21 cellular contexts compared by ENCODE assay signal in genomic region chr12:45720069-45720468, GRCh38.
"Had no signal": no experiment of that assay in that cellular context is flagged by ENCODE, and none has a peak within 500 bp of the region (broad histone marks: within the 10 kb centered on the region; RNA-seq: fewer than 3 reads in every experiment).

No MANE protein-coding gene starts in this region.

- H3K27ac Mint-ChIP-seq: stimulated activated naive B cell treated with anti-CD40 and anti-IgM and Interleukin-4, amounts not matched to agents 10 μg/mL and 1 μg/mL and 100 μg/mL, for 72 hours; T-helper 1 cell treated with Interleukin-12 subunit alpha and Interleukin-12 subunit beta and Interleukin-4 antibody, amounts not matched to agents 30 μg/mL and 1 μg/mL, for 36 hours; type B pancreatic cell had no signal

- ATAC-seq: left lobe of liver, lower lobe of right lung, mucosa of descending colon, sciatic nerve had no signal

- H3K36me3 ChIP-seq: lower lobe of right lung, thoracic aorta, vagina had no signal

- H3K9me3 Mint-ChIP-seq: naive B cell; stimulated activated naive B cell treated with anti-CD40 and anti-IgM and Interleukin-4, amounts not matched to agents 10 μg/mL and 1 μg/mL and 100 μg/mL, for 72 hours; T-helper 1 cell treated with Interleukin-12 subunit alpha and Interleukin-12 subunit beta and Interleukin-4 antibody, amounts not matched to agents 30 μg/mL and 1 μg/mL, for 36 hours; type B pancreatic cell had no signal

- H3K36me3 Mint-ChIP-seq: naive B cell had no signal

- H3K27ac ChIP-seq: coronary artery, lower lobe of right lung, thoracic aorta, vagina, VCaP had no signal

- H3K4me3 Mint-ChIP-seq: stimulated activated naive B cell treated with anti-CD40 and anti-IgM and Interleukin-4, amounts not matched to agents 10 μg/mL and 1 μg/mL and 100 μg/mL, for 72 hours; T-helper 1 cell treated with Interleukin-12 subunit alpha and Interleukin-12 subunit beta and Interleukin-4 antibody, amounts not matched to agents 30 μg/mL and 1 μg/mL, for 36 hours; type B pancreatic cell had no signal

- H3K27me3 Mint-ChIP-seq: naive B cell; stimulated activated naive B cell treated with anti-CD40 and anti-IgM and Interleukin-4, amounts not matched to agents 10 μg/mL and 1 μg/mL and 100 μg/mL, for 72 hours; type B pancreatic cell had no signal

- H3K9me3 ChIP-seq: lower lobe of right lung, mucosa of descending colon, thoracic aorta, vagina had no signal

- H3K27me3 ChIP-seq: vagina had no signal

- H3K4me3 ChIP-seq: coronary artery, lower lobe of right lung, mucosa of descending colon, thoracic aorta, vagina had no signal

- DNase-seq: activated CD4-positive, alpha-beta T cell treated with anti-CD3 and anti-CD28 coated beads, Interleukin-2, amount 50 U/mL, for 1 hour; activated CD8-positive, alpha-beta memory T cell treated with anti-CD3 and anti-CD28 coated beads for 24 hours; activated CD8-positive, alpha-beta memory T cell treated with anti-CD3 and anti-CD28 coated beads, Interleukin-2, amount 50 U/mL, for 4 hours; activated gamma-delta T cell; amygdala; cerebellar nuclear complex; lower lobe of right lung; mesendoderm; mucosa of descending colon; naive B cell; small intestine; stimulated activated CD4-positive, alpha-beta T cell treated with anti-CD3 and anti-CD28 coated beads, Interleukin-2, amount 100 ng/mL, for 24 hours; stimulated activated naive B cell treated with anti-CD40 and anti-IgM and Interleukin-4, amounts not matched to agents 10 μg/mL and 1 μg/mL and 100 μg/mL, for 72 hours had no signal
